Comparison of ENCODE assay signal across 13 cellular contexts in genomic region chr3:71232175-71232679, GRCh38.
"Had no signal": no experiment of that assay in that cellular context is flagged by ENCODE, and none has a peak within 500 bp of the region (broad histone marks: within the 10 kb centered on the region; RNA-seq: fewer than 3 reads in every experiment).

No MANE protein-coding gene starts in this region.

- H3K9me3 Mint-ChIP-seq: mesothelial cell of epicardium had no signal

- H3K9me3 ChIP-seq: breast epithelium, suprapubic skin, upper lobe of right lung had no signal

- H3K4me3 ChIP-seq: breast epithelium, dorsolateral prefrontal cortex, suprapubic skin, upper lobe of right lung had no signal

- H3K4me1 ChIP-seq: breast epithelium, suprapubic skin, upper lobe of right lung had no signal

- ATAC-seq: right cardiac atrium, upper lobe of right lung had no signal

- H3K4me3 Mint-ChIP-seq: mesothelial cell of epicardium had no signal

- H3K27ac ChIP-seq: breast epithelium, dorsolateral prefrontal cortex, suprapubic skin, upper lobe of right lung had no signal

- H3K27me3 ChIP-seq: breast epithelium, dorsolateral prefrontal cortex, suprapubic skin, upper lobe of right lung had no signal

- H3K36me3 ChIP-seq: breast epithelium, suprapubic skin, upper lobe of right lung had no signal

- DNase-seq: activated CD4-positive, CD25-positive, alpha-beta regulatory T cell treated with anti-CD3 and anti-CD28 coated beads, Interleukin-2, amount 50 U/mL, for 72 hours; activated gamma-delta T cell; aorta; dorsolateral prefrontal cortex; hippocampal formation; nucleus accumbens; right cardiac atrium; SHP77; small intestine; upper lobe of right lung had no signal

- FAIRE-seq: small intestine had no signal

- H3K27ac Mint-ChIP-seq: mesothelial cell of epicardium had no signal
